In genomic region chr5:75274486-75274885, GRCh38 we compare ENCODE assay signal across 30 cellular contexts.
"Had no signal": no experiment of that assay in that cellular context is flagged by ENCODE, and none has a peak within 500 bp of the region (broad histone marks: within the 10 kb centered on the region; RNA-seq: fewer than 3 reads in every experiment).

No MANE protein-coding gene starts in this region.

- DNase-seq: activated B cell treated with CpG ODN at 0.5 μM for 24 hours; activated CD4-positive, alpha-beta T cell treated with anti-CD3 and anti-CD28 coated beads for 48 hours; activated CD4-positive, alpha-beta T cell treated with anti-CD3 and anti-CD28 coated beads, Interleukin-2, amount 50 U/mL, for 1 hour; activated CD4-positive, alpha-beta T cell treated with anti-CD3 and anti-CD28 coated beads, Interleukin-2, amount 50 U/mL, for 48 hours; activated CD8-positive, alpha-beta memory T cell treated with anti-CD3 and anti-CD28 coated beads for 24 hours; activated CD8-positive, alpha-beta T cell treated with anti-CD3 and anti-CD28 coated beads for 36 hours; activated effector memory CD4-positive, alpha-beta T cell treated with Interleukin-2 at 50 U/mL for 16 hours; activated gamma-delta T cell treated with Interleukin-2 at 50 U/mL for 16 hours; activated naive CD4-positive, alpha-beta T cell treated with anti-CD3 and anti-CD28 coated beads, Interleukin-2, amount 50 U/mL, for 16 hours; activated naive CD4-positive, alpha-beta T cell treated with Interleukin-2 at 50 U/mL for 16 hours; activated T-cell treated with anti-CD3 and anti-CD28 coated beads, Interleukin-2, amount 50 U/mL, for 4 hours; amniotic stem cell; anterior cingulate cortex; brain microvascular endothelial cell; dorsolateral prefrontal cortex; effector memory CD4-positive, alpha-beta T cell; endodermal cell; foreskin keratinocyte; gastrocnemius medialis; glutamatergic neuron; heart left ventricle; T-helper 2 cell; WERI-Rb-1 had no signal

- H3K27ac ChIP-seq: brain microvascular endothelial cell, coronary artery, dorsolateral prefrontal cortex, esophagus muscularis mucosa, foreskin keratinocyte, gastrocnemius medialis, heart left ventricle, WERI-Rb-1 had no signal

- FAIRE-seq: astrocyte, bronchial epithelial cell, TTC549 had no signal

- H3K36me3 ChIP-seq: brain microvascular endothelial cell, esophagus muscularis mucosa, gastrocnemius medialis, heart left ventricle, WERI-Rb-1 had no signal

- H3K4me3 ChIP-seq: coronary artery, dorsolateral prefrontal cortex, esophagus muscularis mucosa, gastrocnemius medialis, heart left ventricle had no signal

- H3K4me1 ChIP-seq: esophagus muscularis mucosa, foreskin keratinocyte, gastrocnemius medialis, heart left ventricle had no signal

- ATAC-seq: activated CD4-positive, CD25-positive, alpha-beta regulatory T cell treated with anti-CD3 and anti-CD28 coated beads, Interleukin-2, amount 50 U/mL, for 24 hours; activated CD8-positive, alpha-beta T cell treated with anti-CD3 and anti-CD28 coated beads for 36 hours; activated T-cell treated with anti-CD3 and anti-CD28 coated beads, Interleukin-2, amount 50 U/mL, for 4 hours; activated T-helper 17 cell treated with anti-CD3 and anti-CD28 coated beads, Interleukin-2, amount 50 U/mL, for 72 hours; foreskin keratinocyte; gastrocnemius medialis; heart left ventricle had no signal

- H3K9me3 ChIP-seq: esophagus muscularis mucosa, gastrocnemius medialis had no signal

- H3K27me3 ChIP-seq: brain microvascular endothelial cell, dorsolateral prefrontal cortex, esophagus muscularis mucosa, foreskin keratinocyte, gastrocnemius medialis, heart left ventricle had no signal
